In the genomic region with DNA sequence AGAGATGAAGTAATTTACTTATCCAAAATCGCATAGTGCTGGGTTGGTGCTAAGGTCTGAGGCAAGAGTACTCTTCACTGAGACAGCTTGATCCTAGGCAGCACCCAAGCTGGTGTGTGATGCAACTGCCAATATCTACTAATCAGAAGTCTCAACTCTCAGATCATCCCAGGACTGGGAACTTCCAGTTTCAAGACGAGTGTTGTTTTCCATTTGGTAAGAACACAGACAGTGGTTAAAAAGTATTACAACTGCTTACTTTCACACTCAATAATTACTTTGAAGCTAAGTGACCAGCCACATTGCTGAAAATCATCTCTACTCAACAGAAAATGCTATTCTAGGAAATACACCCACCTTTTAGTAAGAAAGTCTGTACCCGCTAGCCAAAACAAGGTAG, we compare ENCODE assay signal across 9 cellular contexts. TPM values are rescaled to one million over a fixed set of nuclear protein-coding genes. Genes with fewer than 3 reads are reported as not detected.
DNase-seq lines count a peak whose midpoint lies in the region; ATAC-seq and TF ChIP-seq lines count a peak whose summit lies in the region.
"Had no signal": no experiment of that assay in that cellular context is flagged by ENCODE, and none has a peak within 500 bp of the region (broad histone marks: within the 10 kb centered on the region; RNA-seq: fewer than 3 reads in every experiment).

No MANE protein-coding gene starts in this region.

- H3K9me2 ChIP-seq in PC-9 (ENCODE audit: insufficient read depth), result no peaks in the 10 kb centered on the region

- H3F3A ChIP-seq in PC-9 (ENCODE audit: insufficient read depth, low read depth), result peaks cover 3% of the 10 kb centered on the region; the same call in 1 of the 2 replicates

- H2AFZ ChIP-seq in PC-9, result no peak overlapping the region

- no peak for TF ChIP-seq CTCF in prostate gland (IDR thresholded peaks at IDR 0.05)
- TF ChIP-seq CTCF in PC-9 (conservative IDR thresholded peaks at IDR 0.05), result no peak

- H3K27ac Mint-ChIP-seq in activated CD4-positive, alpha-beta T cell treated with anti-CD3 and anti-CD28 coated beads, Interleukin-2, amount 10 ng/mL, durations not matched to agents 24 days and 14 days, result peak overlapping the region; percentile 70
- peak overlapping the region; percentile 65 for H3K27ac Mint-ChIP-seq in activated T-helper 2 cell treated with anti-CD3 and anti-CD28 coated beads, Interferon-gamma antibody, Interleukin-2, Interleukin-4, amounts not matched to agents 10 μg/mL and 5 μg/mL and 100 μg/mL, durations not matched to agents 14 hours and 24 hours and 36 hours

- BruUV-seq in PC-9 (replicated peaks; lab: Mats Ljungman, UMichigan), result no TSS peak

- peaks cover 26% of the 10 kb centered on the region for H3K36me3 Mint-ChIP-seq in activated CD4-positive, alpha-beta T cell treated with anti-CD3 and anti-CD28 coated beads, Interleukin-2, amount 10 ng/mL, durations not matched to agents 24 days and 14 days (ENCODE audit: low read depth)
- peaks cover 20% of the 10 kb centered on the region for H3K36me3 Mint-ChIP-seq in activated T-helper 2 cell treated with anti-CD3 and anti-CD28 coated beads, Interferon-gamma antibody, Interleukin-2, Interleukin-4, amounts not matched to agents 10 μg/mL and 5 μg/mL and 100 μg/mL, durations not matched to agents 14 hours and 24 hours and 36 hours (ENCODE audit: low read depth)

- H3K9me3 ChIP-seq in prostate gland, result no peaks in the 10 kb centered on the region
- H3K9me3 ChIP-seq in PC-9 (ENCODE audit: insufficient read depth, low read depth), result no peaks in the 10 kb centered on the region

- H3K4me3 ChIP-seq in prostate gland (no peak overlapping the region), PC-9 (no peak overlapping the region)

- H3K27me3 Mint-ChIP-seq in activated CD4-positive, alpha-beta T cell treated with anti-CD3 and anti-CD28 coated beads, Interleukin-2, amount 10 ng/mL, durations not matched to agents 24 days and 14 days, result no peaks in the 10 kb centered on the region
- no peaks in the 10 kb centered on the region for H3K27me3 Mint-ChIP-seq in activated T-helper 2 cell treated with anti-CD3 and anti-CD28 coated beads, Interferon-gamma antibody, Interleukin-2, Interleukin-4, amounts not matched to agents 10 μg/mL and 5 μg/mL and 100 μg/mL, durations not matched to agents 14 hours and 24 hours and 36 hours (ENCODE audit: low read depth)

- H3K79me2 ChIP-seq in PC-9 (ENCODE audit: low read depth), result peaks cover 96% of the 10 kb centered on the region

- no peaks in the 10 kb centered on the region for H3K36me3 ChIP-seq in prostate gland
- H3K36me3 ChIP-seq in PC-9 (ENCODE audit: low read depth), result 0 out of 2 replicates have a peak, but pooled peaks cover 8% of the 10 kb centered on the region

- H3K27ac ChIP-seq in prostate gland (no peak overlapping the region), PC-9 (no peak overlapping the region)

- TF ChIP-seq POLR2A in prostate gland (IDR thresholded peaks at IDR 0.05), result no peak

- H3K4me3 Mint-ChIP-seq in activated CD4-positive, alpha-beta T cell treated with anti-CD3 and anti-CD28 coated beads, Interleukin-2, amount 10 ng/mL, durations not matched to agents 24 days and 14 days, result peak overlapping the region; percentile 21
- H3K4me3 Mint-ChIP-seq in activated T-helper 2 cell treated with anti-CD3 and anti-CD28 coated beads, Interferon-gamma antibody, Interleukin-2, Interleukin-4, amounts not matched to agents 10 μg/mL and 5 μg/mL and 100 μg/mL, durations not matched to agents 14 hours and 24 hours and 36 hours (ENCODE audit: low read depth), result no peak overlapping the region

- H3K27me3 ChIP-seq in prostate gland (replicated peaks; ENCODE audit: insufficient read depth) (no peaks in the 10 kb centered on the region), PC-9 (ENCODE audit: insufficient read depth, low read depth) (no peaks in the 10 kb centered on the region)

- in situ Hi-C loops in G401 (cut with HindIII; ENCODE audit: low sequenced_read_pairs), result no loop called here

- POLR2A ChIA-PET in PC-9 (lab: Charles Lee; ENCODE audit: unreplicated experiment), result no interaction called here

- peaks cover 35% of the 10 kb centered on the region for H4K20me1 ChIP-seq in PC-9 (ENCODE audit: insufficient read depth)

- intact Hi-C loops in activated CD4-positive, alpha-beta T cell treated with anti-CD3 and anti-CD28 coated beads, Interleukin-2, amount 10 ng/mL, durations not matched to agents 24 days and 14 days (cut with micrococcal nuclease), result loop anchor here (1.0 to 10.0 kb wide), 6 partner anchors 24 to 274 kb away; no protein-coding TSS in a partner anchor
- intact Hi-C loops in activated T-helper 2 cell treated with anti-CD3 and anti-CD28 coated beads, Interferon-gamma antibody, Interleukin-2, Interleukin-4, amounts not matched to agents 10 μg/mL and 5 μg/mL and 100 μg/mL, durations not matched to agents 14 hours and 24 hours and 36 hours (cut with micrococcal nuclease), result loop anchor here (1.0 kb wide), 4 partner anchors 24 to 54 kb away; no protein-coding TSS in a partner anchor
- intact Hi-C loops in prostate gland (cut with DNase I) (no loop called here), PC-9 (cut with micrococcal nuclease; ENCODE audit: unreplicated experiment) (no loop called here)

- CTCF ChIA-PET in PC-9 (lab: Charles Lee), result no interaction called here

- no peak overlapping the region for H3K4me2 ChIP-seq in PC-9

- DNase-seq in activated CD4-positive, alpha-beta T cell treated with anti-CD3 and anti-CD28 coated beads, Interleukin-2, amount 10 ng/mL, durations not matched to agents 24 days and 14 days, result peak; percentile 67
- no peak for DNase-seq in activated CD4-positive, alpha-beta T cell treated with anti-CD3 and anti-CD28 coated beads, Interleukin-2, amount 50 U/mL, for 1 hour
- peak; percentile 15 for DNase-seq in activated T-helper 2 cell treated with anti-CD3 and anti-CD28 coated beads, Interferon-gamma antibody, Interleukin-2, Interleukin-4, amounts not matched to agents 10 μg/mL and 5 μg/mL and 100 μg/mL, durations not matched to agents 14 hours and 24 hours and 36 hours (ENCODE audit: low spot score)
- peak; percentile 51 for DNase-seq in stimulated activated CD8-positive, alpha-beta memory T cell treated with anti-CD3 and anti-CD28 coated beads, Interleukin-4, amount 100 ng/mL, for 48 hours
- no peak for DNase-seq in prostate gland (ENCODE audit: low spot score)
- no peak for DNase-seq in PC-9
- no peak for DNase-seq in G401 (ENCODE audit: low spot score)
- DNase-seq: KG1 had no signal

- peaks cover 5% of the 10 kb centered on the region for H3K9me3 Mint-ChIP-seq in activated CD4-positive, alpha-beta T cell treated with anti-CD3 and anti-CD28 coated beads, Interleukin-2, amount 10 ng/mL, durations not matched to agents 24 days and 14 days
- no peaks in the 10 kb centered on the region for H3K9me3 Mint-ChIP-seq in activated T-helper 2 cell treated with anti-CD3 and anti-CD28 coated beads, Interferon-gamma antibody, Interleukin-2, Interleukin-4, amounts not matched to agents 10 μg/mL and 5 μg/mL and 100 μg/mL, durations not matched to agents 14 hours and 24 hours and 36 hours

- H3K4me1 Mint-ChIP-seq in activated CD4-positive, alpha-beta T cell treated with anti-CD3 and anti-CD28 coated beads, Interleukin-2, amount 10 ng/mL, durations not matched to agents 24 days and 14 days, result peaks cover 57% of the 10 kb centered on the region
- peaks cover 69% of the 10 kb centered on the region for H3K4me1 Mint-ChIP-seq in activated T-helper 2 cell treated with anti-CD3 and anti-CD28 coated beads, Interferon-gamma antibody, Interleukin-2, Interleukin-4, amounts not matched to agents 10 μg/mL and 5 μg/mL and 100 μg/mL, durations not matched to agents 14 hours and 24 hours and 36 hours (ENCODE audit: low read depth)

- ATAC-seq in HG03066 (IDR thresholded peaks at IDR 0.05; ENCODE audit: low read depth, unreplicated experiment), result peak; percentile 72

- WGBS in prostate gland, result 78% methylated on average over 3 of the region's 3 CpGs

- H3K4me1 ChIP-seq in prostate gland (replicated peaks) (peaks cover 10% of the 10 kb centered on the region), PC-9 (replicated peaks; ENCODE audit: insufficient read depth) (0 out of 2 replicates have a peak, but pooled peaks cover 7% of the 10 kb centered on the region)

RNA-seq across cellular contexts. Expression of gene FBXW11, which starts 45.3 kb away (rescaled TPM):
- total RNA-seq in activated CD4-positive, alpha-beta T cell treated with anti-CD3 and anti-CD28 coated beads, Interleukin-2, amount 10 ng/mL, durations not matched to agents 24 days and 14 days, result 53.3 and 54.4 TPM in 2 replicates
- total RNA-seq in activated T-helper 2 cell treated with anti-CD3 and anti-CD28 coated beads, Interferon-gamma antibody, Interleukin-2, Interleukin-4, amounts not matched to agents 10 μg/mL and 5 μg/mL and 100 μg/mL, durations not matched to agents 14 hours and 24 hours and 36 hours, result 47.3 and 51.4 TPM in 2 replicates
- total RNA-seq in prostate gland (10 to 100 TPM; 54.7 to 61.4 TPM), PC-9 (2021) (54.8 and 58.7 TPM in 2 replicates)
- 35.4 and 68.7 TPM in 2 replicates for total RNA-seq in G401 (2014; rRNA removed; shearing (Covaris generic))

Comparison
In these comparisons a context has a peak if more than half of its experiments do, and no peak if none do; other contexts are left out.
1. DNase-seq: peak in activated CD4-positive, alpha-beta T cell treated with anti-CD3 and anti-CD28 coated beads, Interleukin-2, amount 10 ng/mL, durations not matched to agents 24 days and 14 days (single experiment), activated T-helper 2 cell treated with anti-CD3 and anti-CD28 coated beads, Interferon-gamma antibody, Interleukin-2, Interleukin-4, amounts not matched to agents 10 μg/mL and 5 μg/mL and 100 μg/mL, durations not matched to agents 14 hours and 24 hours and 36 hours (single experiment) and stimulated activated CD8-positive, alpha-beta memory T cell treated with anti-CD3 and anti-CD28 coated beads, Interleukin-4, amount 100 ng/mL, for 48 hours (single experiment); none in activated CD4-positive, alpha-beta T cell treated with anti-CD3 and anti-CD28 coated beads, Interleukin-2, amount 50 U/mL, for 1 hour (single experiment), prostate gland (single experiment), PC-9 (0 of 2) and G401 (single experiment).
2. intact Hi-C loops: an anchor here in activated CD4-positive, alpha-beta T cell treated with anti-CD3 and anti-CD28 coated beads, Interleukin-2, amount 10 ng/mL, durations not matched to agents 24 days and 14 days (1.0 to 10.0 kb wide) and activated T-helper 2 cell treated with anti-CD3 and anti-CD28 coated beads, Interferon-gamma antibody, Interleukin-2, Interleukin-4, amounts not matched to agents 10 μg/mL and 5 μg/mL and 100 μg/mL, durations not matched to agents 14 hours and 24 hours and 36 hours (1.0 kb wide); none called in prostate gland and PC-9.